Comparison of ENCODE assay signal across 20 cellular contexts in genomic region chr11:86674965-86675364, GRCh38. TPM values are rescaled to one million over a fixed set of nuclear protein-coding genes. Genes with fewer than 3 reads are reported as not detected.
DNase-seq lines count a peak whose midpoint lies in the region; ATAC-seq and TF ChIP-seq lines count a peak whose summit lies in the region.
"Had no signal": no experiment of that assay in that cellular context is flagged by ENCODE, and none has a peak within 500 bp of the region (broad histone marks: within the 10 kb centered on the region; RNA-seq: fewer than 3 reads in every experiment).

No MANE protein-coding gene starts in this region.

- H3K27me3 ChIP-seq in tibial artery: no peaks in the 10 kb centered on the region
- H3K27me3 ChIP-seq: body of pancreas, MG63 had no signal

- H3K4me1 ChIP-seq in tibial artery: peaks cover 0 to 68% (median 39%) of the 10 kb centered on the region in 4 donors

- no peaks in the 10 kb centered on the region for H3K9me3 Mint-ChIP-seq in activated T-cell treated with anti-CD3 and anti-CD28 coated beads, Interleukin-2, amount 50 U/mL, for 24 hours
- H3K9me3 Mint-ChIP-seq: activated T-helper 2 cell treated with anti-CD3 and anti-CD28 coated beads, Interferon-gamma antibody, Interleukin-2, Interleukin-4, amounts not matched to agents 10 μg/mL and 5 μg/mL and 100 μg/mL, durations not matched to agents 14 hours and 24 hours and 36 hours; immature natural killer cell; mesothelial cell of epicardium; nephron; stimulated activated memory B cell treated with anti-CD40 and anti-IgM and Interleukin-4, amounts not matched to agents 10 μg/mL and 1 μg/mL and 100 μg/mL, for 72 hours had no signal

- peak; percentile 70 to 78 for DNase-seq in Kasumi-1 (lab: John Stamatoyannopoulos, UW)
- DNase-seq in OCI-M1 (lab: John Stamatoyannopoulos, UW): peak; percentile 64
- peak; percentile 52 for DNase-seq in dermis blood vessel endothelial cell
- no peak for DNase-seq in tibial artery
- no peak for DNase-seq in activated T-cell treated with anti-CD3 and anti-CD28 coated beads, Interleukin-2, amount 50 U/mL, for 24 hours
- DNase-seq in HPDE6-E6E7 (ENCODE audit: extremely low spot score): no peak
- DNase-seq: activated CD4-positive, alpha-beta T cell treated with anti-CD3 and anti-CD28 coated beads for 4 hours; immature natural killer cell; left lung; MG63; NCI-H1694 treated with DMSO at 0.1 percent for 48 hours; posterior cingulate gyrus had no signal

- intact Hi-C loops in tibial artery (cut with DNase I; ENCODE audit: low total_unique reads): loop anchor here (10.0 kb wide), 1 partner anchor 70 kb away; no protein-coding TSS in a partner anchor

- H3K27me3 Mint-ChIP-seq in activated T-cell treated with anti-CD3 and anti-CD28 coated beads, Interleukin-2, amount 50 U/mL, for 24 hours: peaks cover 32% of the 10 kb centered on the region

- TF ChIP-seq CTCF in tibial artery (IDR thresholded peaks at IDR 0.05): no peak

- no peak for ATAC-seq in HG02885 (IDR thresholded peaks at IDR 0.05; ENCODE audit: poor library complexity, unreplicated experiment)
- ATAC-seq: body of pancreas; HCT116; left lung; SK-N-SH treated with all-trans-retinoic acid at 6 μM for 48 hours; stimulated activated memory B cell treated with anti-CD40 and anti-IgM and Interleukin-4, amounts not matched to agents 10 μg/mL and 1 μg/mL and 100 μg/mL, for 72 hours had no signal

- H3K4me3 Mint-ChIP-seq in activated T-cell treated with anti-CD3 and anti-CD28 coated beads, Interleukin-2, amount 50 U/mL, for 24 hours: no peak overlapping the region
- H3K4me3 Mint-ChIP-seq: immature natural killer cell; mesothelial cell of epicardium; stimulated activated memory B cell treated with anti-CD40 and anti-IgM and Interleukin-4, amounts not matched to agents 10 μg/mL and 1 μg/mL and 100 μg/mL, for 72 hours had no signal

- H3K36me3 Mint-ChIP-seq in activated T-cell treated with anti-CD3 and anti-CD28 coated beads, Interleukin-2, amount 50 U/mL, for 24 hours (ENCODE audit: low read depth): no peaks in the 10 kb centered on the region
- H3K36me3 Mint-ChIP-seq: immature natural killer cell; mesothelial cell of epicardium; stimulated activated memory B cell treated with anti-CD40 and anti-IgM and Interleukin-4, amounts not matched to agents 10 μg/mL and 1 μg/mL and 100 μg/mL, for 72 hours had no signal

- H3K4me1 Mint-ChIP-seq in activated T-cell treated with anti-CD3 and anti-CD28 coated beads, Interleukin-2, amount 50 U/mL, for 24 hours (ENCODE audit: low read depth): peaks cover 16% of the 10 kb centered on the region

- peak overlapping the region; percentile 61 to 98 for H3K27ac ChIP-seq in tibial artery
- H3K27ac ChIP-seq: body of pancreas, left lung had no signal

- no peak overlapping the region for H3K27ac Mint-ChIP-seq in activated T-cell treated with anti-CD3 and anti-CD28 coated beads, Interleukin-2, amount 50 U/mL, for 24 hours
- H3K27ac Mint-ChIP-seq: activated T-helper 2 cell treated with anti-CD3 and anti-CD28 coated beads, Interferon-gamma antibody, Interleukin-2, Interleukin-4, amounts not matched to agents 10 μg/mL and 5 μg/mL and 100 μg/mL, durations not matched to agents 14 hours and 24 hours and 36 hours; immature natural killer cell; mesothelial cell of epicardium; nephron; stimulated activated memory B cell treated with anti-CD40 and anti-IgM and Interleukin-4, amounts not matched to agents 10 μg/mL and 1 μg/mL and 100 μg/mL, for 72 hours had no signal

- H3K4me3 ChIP-seq in tibial artery: no peak overlapping the region
- H3K4me3 ChIP-seq: body of pancreas, left lung, MG63 had no signal

- H3K36me3 ChIP-seq in tibial artery: no peaks in the 10 kb centered on the region
- H3K36me3 ChIP-seq: left lung, MG63 had no signal

- no peaks in the 10 kb centered on the region for H3K9me3 ChIP-seq in tibial artery
- H3K9me3 ChIP-seq: body of pancreas, left lung, MG63 had no signal

RNA-seq across cellular contexts. Expression of gene ME3, which starts 2.5 kb away (rescaled TPM):
- 25.5 and 37.1 TPM in 2 replicates for total RNA-seq in dermis blood vessel endothelial cell

Comparison
In these comparisons a context has a peak if more than half of its experiments do, and no peak if none do; other contexts are left out.
1. DNase-seq: peak in Kasumi-1 (2 of 2), OCI-M1 (single experiment) and dermis blood vessel endothelial cell (single experiment); none in tibial artery (0 of 2), activated T-cell treated with anti-CD3 and anti-CD28 coated beads, Interleukin-2, amount 50 U/mL, for 24 hours (single experiment) and HPDE6-E6E7 (single experiment).